ENCODE assay signal across 19 cellular contexts in genomic region chr3:87186631-87187159, GRCh38. TPM values are rescaled to one million over a fixed set of nuclear protein-coding genes. Genes with fewer than 3 reads are reported as not detected.
DNase-seq lines count a peak whose midpoint lies in the region; ATAC-seq and TF ChIP-seq lines count a peak whose summit lies in the region.
"Had no signal": no experiment of that assay in that cellular context is flagged by ENCODE, and none has a peak within 500 bp of the region (broad histone marks: within the 10 kb centered on the region; RNA-seq: fewer than 3 reads in every experiment).

No MANE protein-coding gene starts in this region.

- H3T11ph ChIP-seq in H9 (ENCODE audit: low read length): no peak overlapping the region

- H3K27me3 Mint-ChIP-seq in H9 (ENCODE audit: low read depth) (no peaks in the 10 kb centered on the region), osteocyte (ENCODE audit: unreplicated experiment) (peaks cover 17% of the 10 kb centered on the region)

- H3K36me3 Mint-ChIP-seq in H9 (ENCODE audit: insufficient read depth in 1 of 3, low read depth in 3 of 3) (no peaks in the 10 kb centered on the region), osteocyte (ENCODE audit: unreplicated experiment) (no peaks in the 10 kb centered on the region)
- H3K36me3 Mint-ChIP-seq: CD8-positive, alpha-beta memory T cell had no signal

- peak; percentile 18 for DNase-seq in NCI-H510A treated with DMSO at 0.1 percent for 48 hours (lab: John Stamatoyannopoulos, UW)
- no peak for DNase-seq in NCI-H510A (lab: John Stamatoyannopoulos, UW)
- DNase-seq in H9: no peak
- DNase-seq in PC-9: no peak
- DNase-seq in iPS-NIHi7 (ENCODE audit: extremely low spot score): peak; percentile 8
- DNase-seq in OCI-LY7 (ENCODE audit: low spot score): no peak
- DNase-seq in osteocyte (ENCODE audit: extremely low spot score, unreplicated experiment): no peak
- DNase-seq: CD8-positive, alpha-beta memory T cell; DMS79 treated with DMSO at 0.1 percent for 48 hours; H7; NCI-H1048; NCI-H1694 treated with DMSO at 0.1 percent for 48 hours; NCI-H774; Peyer's patch had no signal

- H3K27me3 ChIP-seq in H9 (ENCODE audit: insufficient read depth, low read length): no peaks in the 10 kb centered on the region
- no peaks in the 10 kb centered on the region for H3K27me3 ChIP-seq in PC-9 (ENCODE audit: insufficient read depth, low read depth)
- H3K27me3 ChIP-seq: BLaER1 treated with 17β-estradiol and CSF1 and Interleukin-3, amounts not matched to agents 10 nM and 100 nM; Peyer's patch had no signal

- H3K4ac ChIP-seq in H9 (ENCODE audit: low read depth, low read length): no peak overlapping the region

- no peak overlapping the region for H3K14ac ChIP-seq in H9 (ENCODE audit: insufficient read depth, low read length)

- H3K27ac ChIP-seq in H9 (ENCODE audit: insufficient read length, low read depth, low read length) (no peak overlapping the region), PC-9 (no peak overlapping the region), OCI-LY7 (ENCODE audit: low read depth, low read length, poor library complexity, severe bottlenecking) (no peak overlapping the region)
- H3K27ac ChIP-seq: BLaER1 treated with 17β-estradiol and CSF1 and Interleukin-3, amounts not matched to agents 10 nM and 100 nM; KMS-11; Peyer's patch; SK-N-MC had no signal

- no peaks in the 10 kb centered on the region for H3F3A ChIP-seq in PC-9 (ENCODE audit: insufficient read depth, low read depth)

- H3K18ac ChIP-seq in H9 (ENCODE audit: insufficient read length, low read depth, low read length): no peak overlapping the region

- no peak overlapping the region for H2BK5ac ChIP-seq in H9 (ENCODE audit: insufficient read length, low read length)

- H2AFZ ChIP-seq in H9 (ENCODE audit: low read length): peak overlapping the region; percentile 95
- H2AFZ ChIP-seq in PC-9: peak overlapping the region; percentile 50; the same call in 1 of the 2 replicates
- H2AFZ ChIP-seq in OCI-LY7 (ENCODE audit: low read length): no peak overlapping the region

- H2BK20ac ChIP-seq in H9 (ENCODE audit: low read depth, low read length, poor library complexity, severe bottlenecking): no peak overlapping the region

- H3K27ac Mint-ChIP-seq in H9 (peak overlapping the region in 1 of 3 experiments; percentile 7; a peak in 2 of 7 replicates), osteocyte (ENCODE audit: unreplicated experiment) (no peak overlapping the region)
- H3K27ac Mint-ChIP-seq: CD8-positive, alpha-beta memory T cell had no signal

- WGBS in H9 (ENCODE audit: extremely low coverage, insufficient read length, low lambda C conversion rate): no CpG with 5 or more reads among the region's 2 CpGs

- H3K9ac ChIP-seq in H9 (ENCODE audit: extremely low read depth, insufficient read length, low read length): no peak overlapping the region
- H3K9ac ChIP-seq: BLaER1 treated with 17β-estradiol and CSF1 and Interleukin-3, amounts not matched to agents 10 nM and 100 nM; KMS-11 had no signal

- peaks cover 8 to 9% of the 10 kb centered on the region in 2 experiments for H3K4me1 Mint-ChIP-seq in H9
- no peaks in the 10 kb centered on the region for H3K4me1 Mint-ChIP-seq in osteocyte (ENCODE audit: unreplicated experiment)
- H3K4me1 Mint-ChIP-seq: CD8-positive, alpha-beta memory T cell had no signal

- no peak overlapping the region for H4K8ac ChIP-seq in H9 (replicated peaks; ENCODE audit: insufficient read length, low read depth, low read length)

- CTCF ChIA-PET in PC-9 (lab: Charles Lee) (no interaction called here), OCI-LY7 (lab: Charles Lee; ENCODE audit: unreplicated experiment) (no interaction called here)

- H2AK5ac ChIP-seq in H9 (ENCODE audit: insufficient read length, low read length): no peak overlapping the region

- H3K36me3 ChIP-seq in PC-9 (ENCODE audit: low read depth) (no peaks in the 10 kb centered on the region), OCI-LY7 (ENCODE audit: insufficient read depth, low read length) (no peaks in the 10 kb centered on the region)
- H3K36me3 ChIP-seq: BLaER1 treated with 17β-estradiol and CSF1 and Interleukin-3, amounts not matched to agents 10 nM and 100 nM; Peyer's patch had no signal

- no peaks in the 10 kb centered on the region for H3K23me2 ChIP-seq in H9 (ENCODE audit: insufficient read length, low read depth, low read length, poor library complexity, severe bottlenecking)

- no peaks in the 10 kb centered on the region; a peak in 1 of 5 replicates for H3K9me3 Mint-ChIP-seq in H9
- H3K9me3 Mint-ChIP-seq in osteocyte (ENCODE audit: unreplicated experiment): no peaks in the 10 kb centered on the region
- H3K9me3 Mint-ChIP-seq: CD8-positive, alpha-beta memory T cell had no signal

- H4K20me1 ChIP-seq in H9 (ENCODE audit: control insufficient read depth, insufficient read depth, insufficient read length) (no peaks in the 10 kb centered on the region), PC-9 (ENCODE audit: insufficient read depth) (no peaks in the 10 kb centered on the region), OCI-LY7 (ENCODE audit: insufficient read depth, low read length) (no peaks in the 10 kb centered on the region)
- H4K20me1 ChIP-seq: BLaER1 treated with 17β-estradiol and CSF1 and Interleukin-3, amounts not matched to agents 10 nM and 100 nM had no signal

- H3K9me3 ChIP-seq in H9 (ENCODE audit: control insufficient read depth, low read depth, low read length) (no peaks in the 10 kb centered on the region), PC-9 (ENCODE audit: insufficient read depth, low read depth) (no peaks in the 10 kb centered on the region), OCI-LY7 (ENCODE audit: low read length) (no peaks in the 10 kb centered on the region)
- H3K9me3 ChIP-seq: BLaER1 treated with 17β-estradiol and CSF1 and Interleukin-3, amounts not matched to agents 10 nM and 100 nM; Peyer's patch had no signal

- POLR2A ChIA-PET in PC-9 (lab: Charles Lee; ENCODE audit: unreplicated experiment): interaction anchor here (0.6 kb wide), 1 partner anchor 41 kb away, joined by 3 read pairs; no protein-coding TSS in a partner anchor
- POLR2A ChIA-PET in OCI-LY7 (lab: Charles Lee): interaction anchor here (0.5 kb wide), 1 partner anchor 12 kb away, joined by 3 read pairs; no protein-coding TSS in a partner anchor

- H3K4me3 Mint-ChIP-seq in H9 (no peak overlapping the region), osteocyte (ENCODE audit: unreplicated experiment) (no peak overlapping the region)
- H3K4me3 Mint-ChIP-seq: CD8-positive, alpha-beta memory T cell had no signal

- H4K91ac ChIP-seq in H9 (ENCODE audit: insufficient read length, low read depth, low read length): no peak overlapping the region

- H2BK12ac ChIP-seq in H9 (ENCODE audit: insufficient read length, low read depth, low read length): no peak overlapping the region

- H3K56ac ChIP-seq in H9 (ENCODE audit: insufficient read length, low read depth, low read length): no peak overlapping the region

- H3K9me2 ChIP-seq in PC-9 (ENCODE audit: insufficient read depth): no peaks in the 10 kb centered on the region
- H3K9me2 ChIP-seq in OCI-LY7 (ENCODE audit: insufficient read depth, low read length): no peaks in the 10 kb centered on the region

- H4K5ac ChIP-seq in H9 (ENCODE audit: insufficient read length, low read depth, low read length): no peak overlapping the region

- no peak overlapping the region for H2BK15ac ChIP-seq in H9 (ENCODE audit: low read depth, low read length)

- H3K79me2 ChIP-seq in H9 (ENCODE audit: insufficient read depth, low read length): no peaks in the 10 kb centered on the region
- H3K79me2 ChIP-seq in PC-9 (ENCODE audit: low read depth): no peaks in the 10 kb centered on the region
- no peaks in the 10 kb centered on the region for H3K79me2 ChIP-seq in OCI-LY7 (ENCODE audit: insufficient read depth, low read depth, low read length)

- no peak overlapping the region for H3K4me3 ChIP-seq in PC-9
- no peak overlapping the region for H3K4me3 ChIP-seq in OCI-LY7 (ENCODE audit: low read depth, low read length, poor library complexity, severe bottlenecking)
- H3K4me3 ChIP-seq: BLaER1 treated with 17β-estradiol and CSF1 and Interleukin-3, amounts not matched to agents 10 nM and 100 nM; Peyer's patch; SK-N-MC had no signal

- no peaks in the 10 kb centered on the region for H3K79me1 ChIP-seq in H9 (ENCODE audit: insufficient read depth, low read depth, low read length, poor library complexity, severe bottlenecking)

- TF ChIP-seq CTCF in H9 (conservative IDR thresholded peaks at IDR 0.05) (no peak), PC-9 (conservative IDR thresholded peaks at IDR 0.05) (no peak), OCI-LY7 (conservative IDR thresholded peaks at IDR 0.05; ENCODE audit: low read length) (no peak), osteocyte (IDR thresholded peaks at IDR 0.05) (no peak)

- no peak overlapping the region for H2BK120ac ChIP-seq in H9 (ENCODE audit: low read depth, low read length, poor library complexity, severe bottlenecking)

- peaks cover 4% of the 10 kb centered on the region; the same call in 1 of the 2 replicates for H3K4me1 ChIP-seq in H9 (ENCODE audit: insufficient read depth, low read length)
- peaks cover 7% of the 10 kb centered on the region for H3K4me1 ChIP-seq in PC-9 (replicated peaks; ENCODE audit: insufficient read depth)
- no peaks in the 10 kb centered on the region for H3K4me1 ChIP-seq in OCI-LY7 (ENCODE audit: insufficient read depth, low read length, poor library complexity, severe bottlenecking)
- H3K4me1 ChIP-seq: BLaER1 treated with 17β-estradiol and CSF1 and Interleukin-3, amounts not matched to agents 10 nM and 100 nM; Peyer's patch had no signal

- intact Hi-C loops in PC-9 (cut with micrococcal nuclease; ENCODE audit: unreplicated experiment): no loop called here
- intact Hi-C loops in OCI-LY7 (cut with micrococcal nuclease; ENCODE audit: unreplicated experiment): no loop called here

- BruUV-seq in PC-9 (replicated peaks; lab: Mats Ljungman, UMichigan) (no TSS peak), OCI-LY7 (replicated peaks; lab: Mats Ljungman, UMichigan) (no TSS peak)

- H3K4me2 ChIP-seq in H9 (ENCODE audit: insufficient read depth, insufficient read length, low read length) (no peak overlapping the region), PC-9 (no peak overlapping the region), OCI-LY7 (ENCODE audit: low read length) (no peak overlapping the region)
- H3K4me2 ChIP-seq: BLaER1 treated with 17β-estradiol and CSF1 and Interleukin-3, amounts not matched to agents 10 nM and 100 nM; KMS-11 had no signal

- ATAC-seq in GM19455 (IDR thresholded peaks at IDR 0.05; ENCODE audit: unreplicated experiment): no peak
- ATAC-seq: Right ventricle myocardium inferior had no signal

- no peak overlapping the region for H3K23ac ChIP-seq in H9 (ENCODE audit: insufficient read length, low read depth, low read length)

RNA-seq across cellular contexts. Expression of gene CHMP2B, which starts 40.4 kb away (rescaled TPM):
- 38.5 and 39.3 TPM in 2 replicates for total RNA-seq in H9 (2021)
- total RNA-seq in PC-9 (2021): 38.1 and 54.6 TPM in 2 replicates
- total RNA-seq in OCI-LY7 (2014; rRNA removed; shearing (Covaris generic)): 11.5 and 17.5 TPM in 2 replicates
- 31.5 and 32.3 TPM in 2 replicates for total RNA-seq in OCI-LY7 (2022)
- 36.9 and 41.9 TPM in 2 replicates for total RNA-seq in osteocyte

Comparison
In these comparisons a context has a peak if more than half of its experiments do, and no peak if none do; other contexts are left out.
1. DNase-seq: peak in NCI-H510A treated with DMSO at 0.1 percent for 48 hours (single experiment) and iPS-NIHi7 (single experiment); none in NCI-H510A (single experiment), H9 (single experiment), PC-9 (0 of 2), OCI-LY7 (single experiment) and osteocyte (single experiment).